ENCODE assay signal across 18 cellular contexts in the genomic region with DNA sequence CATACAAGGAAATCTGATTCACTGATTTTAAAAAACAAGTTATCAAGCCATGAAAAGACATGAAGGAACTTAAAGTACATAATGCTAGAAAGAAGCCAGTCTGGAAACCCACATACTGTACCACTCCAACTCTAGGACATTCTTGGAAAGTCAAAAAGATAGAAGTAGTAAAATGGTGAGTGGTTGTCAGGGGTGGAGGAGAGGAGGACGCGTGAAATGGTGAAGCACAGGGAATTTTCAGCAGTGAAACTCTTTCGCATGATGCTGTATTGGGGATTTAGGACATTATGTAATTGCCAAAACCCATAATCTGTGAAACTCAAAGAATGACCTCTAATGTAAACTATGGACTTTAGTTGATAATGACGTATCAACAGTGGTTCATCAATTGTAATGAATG. TPM values are rescaled to one million over a fixed set of nuclear protein-coding genes. Genes with fewer than 3 reads are reported as not detected.
A peak's percentile ranks its signal among the peaks of the same experiment; 100 is the strongest.
DNase-seq lines count a peak whose midpoint lies in the region; ATAC-seq and TF ChIP-seq lines count a peak whose summit lies in the region.
"Had no signal": no experiment of that assay in that cellular context is flagged by ENCODE, and none has a peak within 500 bp of the region (broad histone marks: within the 10 kb centered on the region; RNA-seq: fewer than 3 reads in every experiment).

No MANE protein-coding gene starts in this region.

- H3K36me3 ChIP-seq in KMS-11 (ENCODE audit: insufficient read depth) (no peaks in the 10 kb centered on the region), lung (ENCODE audit: control insufficient read depth in 2 of 2, insufficient read depth in 2 of 2, low read length in 2 of 2) (peaks cover 10 to 12% of the 10 kb centered on the region in 2 donors)
- H3K36me3 ChIP-seq: BE2C had no signal

- no peak overlapping the region for H3K9ac ChIP-seq in KMS-11
- H3K9ac ChIP-seq: GM23248 had no signal

- no peaks in the 10 kb centered on the region for H3K79me2 ChIP-seq in KMS-11 (ENCODE audit: insufficient read depth, low read depth)

- H2AFZ ChIP-seq in KMS-11 (ENCODE audit: low read depth), result no peak overlapping the region
- H2AFZ ChIP-seq: GM23248 had no signal

- no peaks in the 10 kb centered on the region for H4K20me1 ChIP-seq in KMS-11 (ENCODE audit: insufficient read depth)

- TF ChIP-seq CTCF in KMS-11 (conservative IDR thresholded peaks at IDR 0.05; ENCODE audit: low read depth, low read length) (no peak), coronary artery (IDR thresholded peaks at IDR 0.05) (no peak), lung (IDR thresholded peaks at IDR 0.05; ENCODE audit: control extremely low read depth, extremely low read depth) (no peak)

- ATAC-seq in lung (ENCODE audit: insufficient read depth, low FRiP score) (no peak), GM21576 (IDR thresholded peaks at IDR 0.05; ENCODE audit: unreplicated experiment) (no peak)

- H3K9me3 ChIP-seq in lung (ENCODE audit: control insufficient read depth in 2 of 2, insufficient read depth in 1 of 2, low read length in 1 of 2), result no peaks in the 10 kb centered on the region
- H3K9me3 ChIP-seq: BE2C, HAP-1, Peyer's patch had no signal

- peak overlapping the region; percentile 19; the same call in 1 of the 2 replicates for H3K4me2 ChIP-seq in KMS-11

- H3K4me3 ChIP-seq in KMS-11 (IDR thresholded peaks at IDR 0.05; ENCODE audit: insufficient read depth, low read depth, low read length) (no peak overlapping the region), coronary artery (no peak overlapping the region), lung (no peak overlapping the region)
- H3K4me3 ChIP-seq: GM23248, HAP-1, Peyer's patch had no signal

- peak; percentile 71 for DNase-seq in coronary artery (ENCODE audit: low spot score)
- DNase-seq in lung (ENCODE audit: low spot score), result peak; percentile 28
- DNase-seq in NOMO-1 treated with dmso at 0.1 percent for 144 hours (lab: John Stamatoyannopoulos, UW; ENCODE audit: unreplicated experiment), result no peak
- DNase-seq in germinal center (ENCODE audit: low spot score), result no peak
- no peak for DNase-seq in DMS53 (lab: John Stamatoyannopoulos, UW)
- DNase-seq: BE2C, Calu3, DMS153, GM23248, NCI-H1048, NCI-H1417, NCI-H1694, NCI-H2029 treated with DMSO at 0.1 percent for 48 hours, NCI-H526 treated with DMSO at 0.1 percent for 48 hours had no signal

- H3K27ac ChIP-seq in KMS-11 (no peak overlapping the region), coronary artery (peak overlapping the region; percentile 11 to 50), lung (ENCODE audit: low read depth in 1 of 2, low read length in 1 of 2) (no peak overlapping the region)
- H3K27ac ChIP-seq: GM23248, Peyer's patch had no signal

- WGBS in lung, 2 donors, result 82 to 96% methylated on average over 4 of the region's 4 CpGs

- H3K27me3 ChIP-seq in KMS-11 (ENCODE audit: insufficient read depth, low read depth) (no peaks in the 10 kb centered on the region), lung (ENCODE audit: control insufficient read depth, insufficient read depth) (no peaks in the 10 kb centered on the region)
- H3K27me3 ChIP-seq: BE2C, Peyer's patch had no signal

- H3K4me1 ChIP-seq in KMS-11 (ENCODE audit: low read depth, poor library complexity, severe bottlenecking), result peaks cover 16% of the 10 kb centered on the region
- no peaks in the 10 kb centered on the region for H3K4me1 ChIP-seq in lung (ENCODE audit: control insufficient read depth in 2 of 2, insufficient read depth in 2 of 2, low read length in 2 of 2)
- H3K4me1 ChIP-seq: BE2C, HAP-1 had no signal

RNA-seq across cellular contexts. Expression of gene NBPF1, which starts 7.3 kb away (rescaled TPM):
- total RNA-seq in lung, result 10 to 100 TPM; 54.1 to 83.8 TPM
- polyA plus RNA-seq in lung, result 1 to 10 TPM; 4.3 to 5.7 TPM

Comparison
In these comparisons a context has a peak if more than half of its experiments do, and no peak if none do; other contexts are left out.
1. H3K27ac ChIP-seq: peak in coronary artery (2 of 2); none in KMS-11 (single experiment) and lung (0 of 2).
2. DNase-seq: peak in coronary artery (single experiment) and lung (single experiment); none in NOMO-1 treated with dmso at 0.1 percent for 144 hours (single experiment), germinal center (single experiment) and DMS53 (single experiment).